In genomic region chr3:45143673-45144670, GRCh38 we compare ENCODE assay signal across 10 cellular contexts. TPM values are rescaled to one million over a fixed set of nuclear protein-coding genes. Genes with fewer than 3 reads are reported as not detected.
A peak's percentile ranks its signal among the peaks of the same experiment; 100 is the strongest.
DNase-seq lines count a peak whose midpoint lies in the region; ATAC-seq, FAIRE-seq and TF ChIP-seq lines count a peak whose summit lies in the region.
"Had no signal": no experiment of that assay in that cellular context is flagged by ENCODE, and none has a peak within 500 bp of the region (broad histone marks: within the 10 kb centered on the region; RNA-seq: fewer than 3 reads in every experiment).

No MANE protein-coding gene starts in this region.

- DNase-seq in GM18507 (ENCODE audit: extremely low spot score, insufficient read length, low read depth) = no peak
- no peak for DNase-seq in IMR-90
- peak; percentile 68 to 78 (median 73) for DNase-seq in K562 (ENCODE audit: extremely low read depth in 1 of 4, low spot score in 3 of 4)
- DNase-seq in naive B cell = no peak
- no peak for DNase-seq in HT-29 (ENCODE audit: low spot score)
- DNase-seq in H54 (ENCODE audit: insufficient read length, low spot score) = no peak
- no peak for DNase-seq in stimulated activated CD8-positive, alpha-beta memory T cell treated with anti-CD3 and anti-CD28 coated beads, Interleukin-4, amount 100 ng/mL, for 48 hours
- DNase-seq in cortex of kidney (lab: John Stamatoyannopoulos, UW) = no peak
- DNase-seq: activated naive CD4-positive, alpha-beta T cell treated with anti-CD3 and anti-CD28 coated beads, Interleukin-2, amount 50 U/mL, for 16 hours; stimulated activated naive CD8-positive, alpha-beta T cell treated with anti-CD3 and anti-CD28 coated beads, Interleukin-15, Interleukin-2, amounts not matched to agents 100 U/mL and 50 U/mL, for 24 hours had no signal

- no peak overlapping the region for H3K56ac ChIP-seq in IMR-90 (ENCODE audit: extremely low read depth, insufficient read depth, low read length)

- peaks cover 49 to 55% (median 51%) of the 10 kb centered on the region in 3 donors for H3K27me3 Mint-ChIP-seq in naive B cell

- peak overlapping the region; percentile 67 for H3K4me2 ChIP-seq in IMR-90 (ENCODE audit: low read depth, low read length)
- peak overlapping the region; percentile 55 for H3K4me2 ChIP-seq in K562 (ENCODE audit: insufficient read depth, low read length)

- no peak overlapping the region for H2AK9ac ChIP-seq in IMR-90 (replicated peaks; ENCODE audit: low read depth, low read length, poor library complexity)

- peak overlapping the region; percentile 91; the same call in 1 of the 2 replicates for H3K18ac ChIP-seq in IMR-90 (ENCODE audit: low read depth, low read length)

- CTCF ChIA-PET in IMR-90 (lab: Yijun Ruan, JAX) = no interaction called here
- CTCF ChIA-PET in K562 (lab: Yijun Ruan, JAX; ENCODE audit: low intra/inter-chr PET ratio) = no interaction called here

- no peak for TF ChIP-seq POLR2A in IMR-90 (IDR thresholded peaks at IDR 0.05; ENCODE audit: low read depth, low read length)
- TF ChIP-seq POLR2A in K562 (conservative IDR thresholded peaks at IDR 0.05) = no peak
- TF ChIP-seq POLR2A in H54 (IDR thresholded peaks at IDR 0.05; ENCODE audit: low read depth, low read length) = no peak

- peak overlapping the region; percentile 61; the same call in 1 of the 2 replicates for H3K23ac ChIP-seq in IMR-90 (ENCODE audit: low read depth, low read length)

- H2AFZ ChIP-seq in IMR-90 (replicated peaks; ENCODE audit: low read length, poor library complexity) (no peak overlapping the region), K562 (ENCODE audit: low read depth, low read length) (peak overlapping the region; percentile 73)

- H3K36me3 Mint-ChIP-seq in naive B cell = peaks cover 0 to 10% of the 10 kb centered on the region in 2 donors

- H3K4me1 ChIP-seq in IMR-90 (ENCODE audit: control insufficient read depth, insufficient read depth, low read length) (peaks cover 16% of the 10 kb centered on the region), K562 (replicated peaks in 1 of 2; ENCODE audit: control insufficient read depth in 2 of 2, insufficient read depth in 2 of 2, low read length in 2 of 2) (peaks cover 17 to 32% of the 10 kb centered on the region in 2 experiments)

- no peak overlapping the region for H3K9ac ChIP-seq in IMR-90 (ENCODE audit: low read depth, low read length)
- H3K9ac ChIP-seq in K562 (ENCODE audit: insufficient read depth in 1 of 2, low read depth in 2 of 2, low read length in 2 of 2) = peak overlapping the region in 1 of 2 experiments; percentile 48; a peak in 2 of 4 replicates

- FAIRE-seq in GM18507 (lab: Jason Lieb, UNC) = peak; percentile 69
- peak; percentile 74 for FAIRE-seq in K562 (lab: Jason Lieb, UNC)
- FAIRE-seq in H54 (lab: Jason Lieb, UNC) = no peak

- peaks cover 18 to 28% of the 10 kb centered on the region in 2 experiments; a peak in 3 of 4 replicates for H3K79me1 ChIP-seq in IMR-90 (ENCODE audit: low read depth in 1 of 2, low read length in 2 of 2)

- H3K9me3 ChIP-seq in IMR-90 (ENCODE audit: control insufficient read depth, insufficient read depth, low read length) (no peaks in the 10 kb centered on the region), K562 (replicated peaks; ENCODE audit: control insufficient read depth, insufficient read depth, low read depth, low read length) (no peaks in the 10 kb centered on the region; the same call in 1 of the 2 replicates)

- in situ Hi-C loops in IMR-90 (cut with MboI; ENCODE audit: low sequenced_read_pairs) = no loop called here
- in situ Hi-C loops in K562 (cut with MboI) = no loop called here

- no peaks in the 10 kb centered on the region for H3K9me3 Mint-ChIP-seq in naive B cell

- TF ChIP-seq RAD21 in IMR-90 (IDR thresholded peaks at IDR 0.05; ENCODE audit: low read length) (no peak), K562 (CRISPR knock-in tag; conservative IDR thresholded peaks at IDR 0.05 in 1 of 2, IDR thresholded peaks at IDR 0.05 in 1 of 2) (no peak)

- H2AK5ac ChIP-seq in IMR-90 (ENCODE audit: low read depth, low read length) = peak overlapping the region; percentile 67

- peak overlapping the region; percentile 59 for H3K4ac ChIP-seq in IMR-90 (ENCODE audit: low read depth, low read length)

- H3K4me3 ChIP-seq in IMR-90 (ENCODE audit: insufficient read depth, low read depth, low read length) (no peak overlapping the region), K562 (no peak overlapping the region)

- H3K4me1 Mint-ChIP-seq in naive B cell = peaks cover 12 to 27% (median 27%) of the 10 kb centered on the region in 3 donors

- TF ChIP-seq CTCF in IMR-90 (conservative IDR thresholded peaks at IDR 0.05; ENCODE audit: low read depth, low read length) = no peak
- no peak for TF ChIP-seq CTCF in K562 (IDR thresholded peaks at IDR 0.05 in 2 of 3, conservative IDR thresholded peaks at IDR 0.05 in 1 of 3; ENCODE audit: insufficient read depth in 2 of 3, low read depth in 1 of 3, low read length in 3 of 3)

- TF ChIP-seq EP300 in K562 (IDR thresholded peaks at IDR 0.05; ENCODE audit: low read length) = peak; percentile 28; the same call in 1 of the 2 replicates

- peak overlapping the region; percentile 44; the same call in 1 of the 2 replicates for H4K91ac ChIP-seq in IMR-90 (ENCODE audit: insufficient read depth, low read depth, low read length)

- peak overlapping the region; percentile 33 to 62 for H4K8ac ChIP-seq in IMR-90 (ENCODE audit: low read depth in 2 of 2, low read length in 2 of 2)

- H3K36me3 ChIP-seq in IMR-90 (ENCODE audit: control insufficient read depth, insufficient read depth, low read length) = no peaks in the 10 kb centered on the region
- no peaks in the 10 kb centered on the region; the same call in 2 of the 3 replicates for H3K36me3 ChIP-seq in K562 (ENCODE audit: control insufficient read depth, insufficient read depth, low read length)

- ATAC-seq in IMR-90 (ENCODE audit: low read depth) (no peak), K562 (peak; percentile 16), naive B cell (ENCODE audit: low read depth in 2 of 2) (no peak)
- ATAC-seq: stimulated activated naive CD8-positive, alpha-beta T cell treated with anti-CD3 and anti-CD28 coated beads, Interleukin-15, Interleukin-2, amounts not matched to agents 100 U/mL and 50 U/mL, for 24 hours had no signal

- H4K5ac ChIP-seq in IMR-90 (ENCODE audit: low read depth, low read length) = peak overlapping the region; percentile 94

- peak overlapping the region; percentile 39 for H2BK5ac ChIP-seq in IMR-90 (ENCODE audit: low read depth, low read length, poor library complexity, severe bottlenecking)

- H2BK20ac ChIP-seq in IMR-90 (ENCODE audit: low read depth, low read length) = peak overlapping the region; percentile 54; the same call in 1 of the 2 replicates

- WGBS in IMR-90 (ENCODE audit: extremely low coverage in 2 of 2, insufficient read length in 1 of 2), 2 experiments = 80% methylated on average over 1 of the region's 6 CpGs; no CpG with 5 or more reads in 1 of the 2 experiments
- WGBS in K562 (ENCODE audit: insufficient coverage, low coverage, missing lambda C conversion rate) = 33% methylated on average over 6 of the region's 6 CpGs

- H3K79me2 ChIP-seq in K562 (ENCODE audit: control insufficient read depth, insufficient read depth, low read length) = peaks cover 48% of the 10 kb centered on the region

- H2BK120ac ChIP-seq in IMR-90 (ENCODE audit: low read depth, low read length) = peak overlapping the region; percentile 54

- H3K27ac ChIP-seq in IMR-90 (ENCODE audit: insufficient read depth, low read length) = 0 out of 2 replicates have a peak overlapping the region, but pooled peaks have one; percentile 13
- H3K27ac ChIP-seq in K562 (ENCODE audit: extremely low read depth, low read depth, low read length) = peak overlapping the region; percentile 44

- POLR2A ChIA-PET in IMR-90 (lab: Charles Lee; ENCODE audit: unreplicated experiment) = no interaction called here
- POLR2A ChIA-PET in K562 (lab: Yijun Ruan, JAX) = interaction anchor here (0.5 to 1.3 kb wide), 3 partner anchors 9 to 46 kb away, joined by 3 read pairs; no protein-coding TSS in a partner anchor

- H2BK15ac ChIP-seq in IMR-90 (ENCODE audit: low read depth, low read length) = peak overlapping the region; percentile 80; the same call in 2 of the 3 replicates

- dilution Hi-C loops in IMR-90 (cut with HindIII; ENCODE audit: low sequenced_read_pairs, unreplicated experiment) = no loop called here

- H3K27me3 ChIP-seq in IMR-90 (ENCODE audit: control insufficient read depth, insufficient read depth, low read length) = peaks cover 9% of the 10 kb centered on the region; the same call in 1 of the 2 replicates
- no peaks in the 10 kb centered on the region for H3K27me3 ChIP-seq in K562 (ENCODE audit: control insufficient read depth in 2 of 2, insufficient read depth in 2 of 2, low read length in 2 of 2)

- no peaks in the 10 kb centered on the region for H4K20me1 ChIP-seq in IMR-90 (ENCODE audit: insufficient read depth, low read length)
- H4K20me1 ChIP-seq in K562 (replicated peaks; ENCODE audit: control insufficient read depth, insufficient read depth, low read length) = no peaks in the 10 kb centered on the region

- peaks cover 17% of the 10 kb centered on the region for H3K9me1 ChIP-seq in IMR-90 (ENCODE audit: insufficient read depth, low read length)
- H3K9me1 ChIP-seq in K562 (ENCODE audit: control insufficient read depth, insufficient read depth, low read length) = no peaks in the 10 kb centered on the region

- intact Hi-C loops in IMR-90 (cut with micrococcal nuclease) = no loop called here
- intact Hi-C loops in K562 (cut with micrococcal nuclease) = no loop called here

- peak overlapping the region in 1 of 6 donors; percentile 74 for H3K27ac Mint-ChIP-seq in naive B cell

- peak overlapping the region; percentile 64 for H3K14ac ChIP-seq in IMR-90 (replicated peaks; ENCODE audit: low read depth, low read length)

- peak overlapping the region; percentile 28 to 83 (median 57) for H3K4me3 Mint-ChIP-seq in naive B cell

- BruUV-seq in IMR-90 (replicated peaks; lab: Mats Ljungman, UMichigan) (no TSS peak), K562 (replicated peaks; lab: Mats Ljungman, UMichigan) (no TSS peak)

RNA-seq across cellular contexts. Expression of gene CDCP1, which starts 2.2 kb away (rescaled TPM):
- 2.5 TPM in 2 replicates for total RNA-seq in IMR-90 (2012; rRNA removed)
- polyA plus RNA-seq in IMR-90 (2012; rRNA removed) = 3.1 and 3.8 TPM in 2 replicates
- polyA plus RNA-seq in IMR-90 (2012; cell fraction: cytosol; rRNA removed) = 1.6 and 3.5 TPM in 2 replicates
- 1.5 and 3.9 TPM in 2 replicates for polyA plus RNA-seq in IMR-90 (2012; cell fraction: nucleus; rRNA removed; ENCODE audit: low replicate concordance)
- 51.7 and 78.6 TPM in 2 replicates for total RNA-seq in K562 (2011; cell fraction: chromatin; rRNA removed; ENCODE audit: low replicate concordance)
- 37.6 and 51.9 TPM in 2 replicates for total RNA-seq in K562 (2011; cell fraction: nucleolus; rRNA removed)
- 53.8 and 71.8 TPM in 2 replicates for total RNA-seq in K562 (2011; cell fraction: nucleoplasm; rRNA removed)
- 5.2 and 6.4 TPM in 2 replicates for total RNA-seq in K562 (2014; rRNA removed)
- 5.5 and 6.5 TPM in 2 replicates for total RNA-seq in K562 (2014; rRNA removed; fragmentation: Illumina TruSeq; extraction: Trizol)
- total RNA-seq in K562 (2015; rRNA removed; fragmentation: Illumina TruSeq; extraction: Trizol) = 5.0 and 5.1 TPM in 2 replicates
- 13.9 and 16.4 TPM in 2 replicates for total RNA-seq in K562 (2021)
- polyA plus RNA-seq in K562 (2011; rRNA removed) = 13.9 and 14.5 TPM in 2 replicates
- polyA plus RNA-seq in K562 (2011; cell fraction: cytosol; rRNA removed) = 15.2 and 15.5 TPM in 2 replicates
- 13.1 and 19.9 TPM in 2 replicates for polyA plus RNA-seq in K562 (2011; cell fraction: nucleus; rRNA removed)
- polyA plus RNA-seq in K562 (2012) = 10.4 and 16.8 TPM in 2 replicates
- polyA plus RNA-seq in K562 (2014; fragmentation: Illumina TruSeq; extraction: Trizol) = 9.8 and 11.2 TPM in 2 replicates
- polyA plus RNA-seq in K562 (2014; fragmentation: Nextera tagmentation; extraction: Ambion mirVana) = 1 to 10 TPM; 3.9 to 4.8 TPM
- 5.1 and 6.0 TPM in 2 replicates for polyA plus RNA-seq in K562 (2014; rRNA removed)
- polyA minus RNA-seq in K562 (2011; rRNA and poly(A)+ RNA removed) = 18.4 and 20.2 TPM in 2 replicates
- 19.9 and 20.8 TPM in 2 replicates for polyA minus RNA-seq in K562 (2011; cell fraction: cytosol; rRNA and poly(A)+ RNA removed)
- polyA minus RNA-seq in K562 (2011; cell fraction: nucleus; rRNA and poly(A)+ RNA removed) = 7.9 and 14.8 TPM in 2 replicates
- not detected for polyA plus RNA-seq in naive B cell (ENCODE audit: low read depth in 6 of 6)
- total RNA-seq in HT-29 (2014; rRNA removed; shearing (Covaris generic)) = 13.6 and 15.6 TPM in 2 replicates

Comparison
In these comparisons a context has a peak if more than half of its experiments do, and no peak if none do; other contexts are left out.
1. DNase-seq: peak in K562 (4 of 4); none in GM18507 (single experiment), IMR-90 (single experiment), naive B cell (single experiment), HT-29 (single experiment), H54 (single experiment), stimulated activated CD8-positive, alpha-beta memory T cell treated with anti-CD3 and anti-CD28 coated beads, Interleukin-4, amount 100 ng/mL, for 48 hours (single experiment) and cortex of kidney (single experiment).